Comparison of ENCODE assay signal across 8 cellular contexts in genomic region chr12:79927772-79928474, GRCh38. TPM values are rescaled to one million over a fixed set of nuclear protein-coding genes. Genes with fewer than 3 reads are reported as not detected.
DNase-seq lines count a peak whose midpoint lies in the region; ATAC-seq and TF ChIP-seq lines count a peak whose summit lies in the region.

No MANE protein-coding gene starts in this region.

- peaks cover 5% of the 10 kb centered on the region for H3K36me3 ChIP-seq in neutrophil

- peaks cover 5% of the 10 kb centered on the region for H3K9me3 Mint-ChIP-seq in progenitor cell of endocrine pancreas (ENCODE audit: low read depth)

- ATAC-seq in GM21381 (IDR thresholded peaks at IDR 0.05; ENCODE audit: unreplicated experiment) (peak; percentile 99), HG03565 (IDR thresholded peaks at IDR 0.05; ENCODE audit: unreplicated experiment) (peak; percentile 97), left lobe of liver (no peak)

- peaks cover 76 to 88% of the 10 kb centered on the region in 2 experiments for H3K4me1 ChIP-seq in neutrophil (ENCODE audit: control insufficient read depth in 1 of 2, insufficient read depth in 1 of 2, low read depth in 1 of 2, low read length in 1 of 2)

- H3K9me3 ChIP-seq in neutrophil: no peaks in the 10 kb centered on the region

- H3K27ac ChIP-seq in neutrophil: peak overlapping the region; percentile 85

- no peak overlapping the region for H3K4me3 Mint-ChIP-seq in progenitor cell of endocrine pancreas (ENCODE audit: low read depth)

- no peak overlapping the region for H3K27ac Mint-ChIP-seq in progenitor cell of endocrine pancreas

- H3K27me3 Mint-ChIP-seq in progenitor cell of endocrine pancreas: no peaks in the 10 kb centered on the region

- DNase-seq in GM03348 (ENCODE audit: low spot score): peak; percentile 23
- DNase-seq in activated T-cell treated with anti-CD3 and anti-CD28 coated beads for 24 hours (ENCODE audit: low read depth): peak; percentile 27
- no peak for DNase-seq in HPDE6-E6E7 (ENCODE audit: extremely low spot score)
- no peak for DNase-seq in progenitor cell of endocrine pancreas (ENCODE audit: low spot score, unreplicated experiment)
- DNase-seq in left lobe of liver (ENCODE audit: low spot score): no peak

- TF ChIP-seq CTCF in neutrophil (IDR thresholded peaks at IDR 0.05) (no peak), progenitor cell of endocrine pancreas (IDR thresholded peaks at IDR 0.05; ENCODE audit: unreplicated experiment) (no peak)

- H3K4me1 Mint-ChIP-seq in progenitor cell of endocrine pancreas (ENCODE audit: low read depth): peaks cover 13% of the 10 kb centered on the region

- H3K36me3 Mint-ChIP-seq in progenitor cell of endocrine pancreas (ENCODE audit: insufficient read depth): peaks cover 2% of the 10 kb centered on the region

- no peaks in the 10 kb centered on the region for H3K27me3 ChIP-seq in neutrophil

- H3K4me3 ChIP-seq in neutrophil (ENCODE audit: low read depth in 1 of 2, low read length in 1 of 2): peak overlapping the region; percentile 23 to 39

RNA-seq across cellular contexts. Expression of gene PPP1R12A, which starts 7.0 kb away (rescaled TPM):
- 73.2 and 82.9 TPM in 2 replicates for total RNA-seq in progenitor cell of endocrine pancreas
- 15.6 TPM for total RNA-seq in left lobe of liver

Comparison
In these comparisons a context has a peak if more than half of its experiments do, and no peak if none do; other contexts are left out.
1. DNase-seq: peak in GM03348 (single experiment) and activated T-cell treated with anti-CD3 and anti-CD28 coated beads for 24 hours (single experiment); none in HPDE6-E6E7 (single experiment), progenitor cell of endocrine pancreas (single experiment) and left lobe of liver (single experiment).